9 cellular contexts compared by ENCODE assay signal in the genomic region with DNA sequence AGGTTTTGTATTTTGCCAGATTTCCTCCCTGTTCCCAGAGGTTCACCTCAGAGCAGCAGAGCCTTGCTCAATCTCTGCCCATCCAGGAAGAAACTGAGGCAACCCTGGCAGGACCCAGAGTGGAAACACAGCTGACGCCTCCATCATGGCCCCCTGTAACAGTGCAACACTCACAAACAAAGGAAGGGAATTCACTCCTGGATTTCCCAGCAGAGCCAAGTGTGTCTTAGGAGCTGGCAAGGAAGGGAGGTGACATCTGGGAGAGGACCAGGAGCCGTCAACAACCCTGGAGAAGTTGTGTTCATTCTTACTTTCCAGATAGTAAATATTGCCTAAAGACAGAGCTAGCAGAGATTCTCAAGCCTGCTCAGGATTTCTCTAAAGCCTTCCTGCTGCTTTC.
DNase-seq lines count a peak whose midpoint lies in the region; ATAC-seq and TF ChIP-seq lines count a peak whose summit lies in the region.
"Had no signal": no experiment of that assay in that cellular context is flagged by ENCODE, and none has a peak within 500 bp of the region (broad histone marks: within the 10 kb centered on the region; RNA-seq: fewer than 3 reads in every experiment).

No MANE protein-coding gene starts in this region.

- H3K27me3 Mint-ChIP-seq in HFFc6 (ENCODE audit: insufficient read depth), result no peaks in the 10 kb centered on the region; the same call in 1 of the 2 replicates
- no peaks in the 10 kb centered on the region for H3K27me3 Mint-ChIP-seq in activated CD4-positive, alpha-beta memory T cell treated with anti-CD3 and anti-CD28 coated beads, Interleukin-2, amount 10 ng/mL, durations not matched to agents 7 days and 5 days

- H2AFZ ChIP-seq in smooth muscle cell (ENCODE audit: low read depth), result no peak overlapping the region

- H3K9me3 ChIP-seq in iPS-20b (ENCODE audit: insufficient read depth, low read depth, low read length), result no peaks in the 10 kb centered on the region
- H3K9me3 ChIP-seq in smooth muscle cell (replicated peaks; ENCODE audit: low read depth), result no peaks in the 10 kb centered on the region

- H3K4me3 ChIP-seq in iPS-20b (ENCODE audit: low read length), result no peak overlapping the region
- no peak overlapping the region for H3K4me3 ChIP-seq in smooth muscle cell

- H3K79me2 ChIP-seq in smooth muscle cell (ENCODE audit: low read depth), result no peaks in the 10 kb centered on the region

- no peaks in the 10 kb centered on the region for H3K9me3 Mint-ChIP-seq in HFFc6
- no peaks in the 10 kb centered on the region for H3K9me3 Mint-ChIP-seq in activated CD4-positive, alpha-beta memory T cell treated with anti-CD3 and anti-CD28 coated beads, Interleukin-2, amount 10 ng/mL, durations not matched to agents 7 days and 5 days

- peak overlapping the region; percentile 75 for H3K4me2 ChIP-seq in smooth muscle cell

- WGBS in smooth muscle cell (ENCODE audit: low lambda C conversion rate), result 56% methylated on average over 2 of the region's 2 CpGs

- H3K36me3 ChIP-seq in iPS-20b (ENCODE audit: insufficient read depth, low read depth, low read length) (no peaks in the 10 kb centered on the region), smooth muscle cell (ENCODE audit: low read depth) (no peaks in the 10 kb centered on the region)

- H3K36me3 Mint-ChIP-seq in HFFc6 (ENCODE audit: low read depth), result no peaks in the 10 kb centered on the region
- H3K36me3 Mint-ChIP-seq in activated CD4-positive, alpha-beta memory T cell treated with anti-CD3 and anti-CD28 coated beads, Interleukin-2, amount 10 ng/mL, durations not matched to agents 7 days and 5 days (ENCODE audit: low read depth), result peaks cover 3% of the 10 kb centered on the region

- H3F3A ChIP-seq in smooth muscle cell (ENCODE audit: low read depth), result peaks cover 42% of the 10 kb centered on the region

- DNase-seq in HFFc6 (no peak), smooth muscle cell (lab: John Stamatoyannopoulos, UW; ENCODE audit: unreplicated experiment) (no peak), NCI-H1092 treated with DMSO at 0.1 percent for 48 hours (lab: John Stamatoyannopoulos, UW) (no peak), mucosa of gallbladder (ENCODE audit: low spot score) (no peak), GDM1 (lab: John Stamatoyannopoulos, UW) (no peak)
- no peak for DNase-seq in activated CD4-positive, alpha-beta memory T cell treated with anti-CD3 and anti-CD28 coated beads, Interleukin-2, amount 10 ng/mL, durations not matched to agents 7 days and 5 days
- DNase-seq: NCI-H187 treated with DMSO at 0.1 percent for 48 hours had no signal

- peaks cover 94% of the 10 kb centered on the region for H3K4me1 Mint-ChIP-seq in HFFc6 (ENCODE audit: low read depth)
- H3K4me1 Mint-ChIP-seq in activated CD4-positive, alpha-beta memory T cell treated with anti-CD3 and anti-CD28 coated beads, Interleukin-2, amount 10 ng/mL, durations not matched to agents 7 days and 5 days, result peaks cover 79% of the 10 kb centered on the region

- ATAC-seq in GM21447 (IDR thresholded peaks at IDR 0.05; ENCODE audit: unreplicated experiment), result no peak

- peak overlapping the region; percentile 95 for H3K27ac Mint-ChIP-seq in HFFc6
- peak overlapping the region; percentile 96 for H3K27ac Mint-ChIP-seq in activated CD4-positive, alpha-beta memory T cell treated with anti-CD3 and anti-CD28 coated beads, Interleukin-2, amount 10 ng/mL, durations not matched to agents 7 days and 5 days

- TF ChIP-seq CTCF in HFFc6 (IDR thresholded peaks at IDR 0.05) (no peak), smooth muscle cell (IDR thresholded peaks at IDR 0.05; ENCODE audit: borderline replicate concordance, insufficient read depth, poor library complexity, severe bottlenecking) (no peak)

- POLR2A ChIA-PET in activated CD4-positive, alpha-beta memory T cell treated with anti-CD3 and anti-CD28 coated beads, Interleukin-2, amount 10 ng/mL, durations not matched to agents 7 days and 5 days (lab: Charles Lee), result interaction anchor here (1.2 to 8.7 kb wide), 8 partner anchors 9 to 104 kb away, joined by 3 to 130 read pairs (median 9); a partner anchor contains a TSS

- H3K27ac ChIP-seq in iPS-20b (ENCODE audit: low read length) (peak overlapping the region; percentile 3), smooth muscle cell (ENCODE audit: low read depth) (peak overlapping the region; percentile 99)

- H3K9ac ChIP-seq in iPS-20b (ENCODE audit: low read depth, low read length) (peak overlapping the region; percentile 11; the same call in 1 of the 2 replicates), smooth muscle cell (ENCODE audit: low read depth) (peak overlapping the region; percentile 85)

- H4K20me1 ChIP-seq in smooth muscle cell (ENCODE audit: low read depth), result no peaks in the 10 kb centered on the region

- H3K27me3 ChIP-seq in iPS-20b (ENCODE audit: insufficient read depth, low read length), result no peaks in the 10 kb centered on the region
- no peaks in the 10 kb centered on the region for H3K27me3 ChIP-seq in smooth muscle cell (ENCODE audit: low read depth)

- CTCF ChIA-PET in activated CD4-positive, alpha-beta memory T cell treated with anti-CD3 and anti-CD28 coated beads, Interleukin-2, amount 10 ng/mL, durations not matched to agents 7 days and 5 days (lab: Charles Lee), result interaction anchor here (1.6 to 3.9 kb wide), 4 partner anchors 25 to 79 kb away, joined by 4 to 35 read pairs (median 10); no protein-coding TSS in a partner anchor

- H3K4me3 Mint-ChIP-seq in HFFc6, result peak overlapping the region; percentile 74
- H3K4me3 Mint-ChIP-seq in activated CD4-positive, alpha-beta memory T cell treated with anti-CD3 and anti-CD28 coated beads, Interleukin-2, amount 10 ng/mL, durations not matched to agents 7 days and 5 days, result no peak overlapping the region

- peaks cover 33% of the 10 kb centered on the region for H3K4me1 ChIP-seq in iPS-20b (ENCODE audit: insufficient read depth, low read length)
- peaks cover 45% of the 10 kb centered on the region for H3K4me1 ChIP-seq in smooth muscle cell (ENCODE audit: low read depth)
